ENCODE assay signal across 1 cellular context in the genomic region with DNA sequence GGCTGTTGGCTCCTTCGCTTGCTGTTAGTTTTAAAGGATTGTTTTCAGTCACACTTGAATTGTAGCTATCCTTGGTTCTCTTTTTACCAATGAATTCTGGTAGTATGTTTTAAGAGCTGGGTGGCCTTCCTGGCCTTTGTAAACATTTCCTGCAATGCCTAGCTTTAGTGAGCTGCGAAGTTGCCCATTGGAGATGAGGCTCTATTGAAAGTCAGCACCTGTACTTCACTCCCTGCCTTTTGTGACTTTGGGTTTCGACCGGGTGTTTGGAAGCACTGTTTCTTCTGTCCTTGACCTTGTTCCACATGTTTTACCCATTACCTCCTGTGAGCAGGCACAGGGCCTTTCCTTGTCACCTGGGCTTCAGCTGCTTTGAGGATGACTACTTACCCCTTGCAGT.
TF ChIP-seq lines count a peak whose summit lies in the region.

No MANE protein-coding gene starts in this region.

TF ChIP-seq in IMR-90, 13 proteins besides CTCF, POLR2A, EP300 and RAD21:
- no peak for TF ChIP-seq MAZ (IDR thresholded peaks at IDR 0.05; ENCODE audit: borderline replicate concordance, low read depth, low read length)
- no peak for TF ChIP-seq CEBPB (IDR thresholded peaks at IDR 0.05; ENCODE audit: low read depth, low read length)
- TF ChIP-seq, protein P1, sequence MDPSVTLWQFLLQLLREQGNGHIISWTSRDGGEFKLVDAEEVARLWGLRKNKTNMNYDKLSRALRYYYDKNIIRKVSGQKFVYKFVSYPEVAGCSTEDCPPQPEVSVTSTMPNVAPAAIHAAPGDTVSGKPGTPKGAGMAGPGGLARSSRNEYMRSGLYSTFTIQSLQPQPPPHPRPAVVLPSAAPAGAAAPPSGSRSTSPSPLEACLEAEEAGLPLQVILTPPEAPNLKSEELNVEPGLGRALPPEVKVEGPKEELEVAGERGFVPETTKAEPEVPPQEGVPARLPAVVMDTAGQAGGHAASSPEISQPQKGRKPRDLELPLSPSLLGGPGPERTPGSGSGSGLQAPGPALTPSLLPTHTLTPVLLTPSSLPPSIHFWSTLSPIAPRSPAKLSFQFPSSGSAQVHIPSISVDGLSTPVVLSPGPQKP (IDR thresholded peaks at IDR 0.05; ENCODE audit: borderline replicate concordance, low read depth, low read length) = no peak
- TF ChIP-seq, protein P2, sequence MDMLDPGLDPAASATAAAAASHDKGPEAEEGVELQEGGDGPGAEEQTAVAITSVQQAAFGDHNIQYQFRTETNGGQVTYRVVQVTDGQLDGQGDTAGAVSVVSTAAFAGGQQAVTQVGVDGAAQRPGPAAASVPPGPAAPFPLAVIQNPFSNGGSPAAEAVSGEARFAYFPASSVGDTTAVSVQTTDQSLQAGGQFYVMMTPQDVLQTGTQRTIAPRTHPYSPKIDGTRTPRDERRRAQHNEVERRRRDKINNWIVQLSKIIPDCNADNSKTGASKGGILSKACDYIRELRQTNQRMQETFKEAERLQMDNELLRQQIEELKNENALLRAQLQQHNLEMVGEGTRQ (IDR thresholded peaks at IDR 0.05; ENCODE audit: low read depth, low read length) = no peak
- TF ChIP-seq BHLHE40 (IDR thresholded peaks at IDR 0.05; ENCODE audit: low read depth, low read length) = no peak
- TF ChIP-seq MAFK (IDR thresholded peaks at IDR 0.05; ENCODE audit: low read depth, low read length) = no peak
- TF ChIP-seq NFE2L2 (IDR thresholded peaks at IDR 0.05; ENCODE audit: low read depth, low read length) = no peak
- TF ChIP-seq CHD1 (IDR thresholded peaks at IDR 0.05; ENCODE audit: low read depth, low read length) = no peak
- TF ChIP-seq RCOR1 (IDR thresholded peaks at IDR 0.05; ENCODE audit: insufficient replicate concordance, low read length) = no peak
- TF ChIP-seq FOS (IDR thresholded peaks at IDR 0.05; ENCODE audit: low read depth, low read length) = no peak
- TF ChIP-seq MXI1 (IDR thresholded peaks at IDR 0.05; ENCODE audit: borderline replicate concordance, low read depth, low read length) = no peak
- TF ChIP-seq RFX5 (IDR thresholded peaks at IDR 0.05; ENCODE audit: low read depth, low read length) = no peak
- TF ChIP-seq SMC3 (IDR thresholded peaks at IDR 0.05; ENCODE audit: low read depth, low read length) = no peak
